Comparison of ENCODE assay signal across 21 cellular contexts in the genomic region with DNA sequence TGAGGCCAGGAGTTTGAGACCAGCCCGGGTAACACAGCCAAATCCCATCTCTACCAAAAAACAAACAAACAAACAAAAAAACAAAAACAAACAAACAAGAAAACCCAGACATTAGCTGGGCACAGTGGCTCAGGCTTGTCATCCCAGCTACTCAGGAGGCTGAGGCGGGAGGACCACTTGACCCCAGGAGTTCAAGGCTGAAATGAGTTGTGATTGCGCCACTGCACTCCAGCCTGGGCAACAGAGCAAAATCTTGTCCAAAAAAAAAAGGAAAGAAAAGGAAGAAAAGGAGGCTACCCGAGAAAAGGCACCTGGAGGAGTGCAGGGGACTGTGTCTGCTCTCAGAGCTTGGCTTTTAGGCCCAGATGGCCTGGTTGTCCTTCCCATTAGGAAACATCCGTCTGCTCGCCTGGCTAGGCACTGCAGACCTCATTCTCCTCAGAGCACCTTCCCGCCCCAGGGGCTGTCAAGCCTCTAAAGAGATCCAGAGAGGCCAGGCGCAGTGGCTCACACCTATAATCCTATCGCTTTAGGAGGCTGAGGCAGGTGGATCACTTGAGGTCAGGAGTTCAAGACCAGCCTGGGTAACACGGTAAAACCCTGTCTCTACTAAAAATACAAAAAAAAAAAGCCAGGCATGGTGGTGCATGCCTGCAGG.
"Had no signal": no experiment of that assay in that cellular context is flagged by ENCODE, and none has a peak within 500 bp of the region (broad histone marks: within the 10 kb centered on the region; RNA-seq: fewer than 3 reads in every experiment).

No MANE protein-coding gene starts in this region.

- H3K9me3 ChIP-seq: esophagus muscularis mucosa, gastroesophageal sphincter, heart right ventricle, neutrophil had no signal

- H3K79me2 ChIP-seq: parathyroid adenoma had no signal

- H3K36me3 Mint-ChIP-seq: activated naive CD4-positive, alpha-beta T cell treated with anti-CD3 and anti-CD28 coated beads, Interleukin-2, amount 10 ng/mL, durations not matched to agents 7 days and 5 days; natural killer cell treated with Interleukin-12 subunit alpha and Interleukin-12 subunit beta and Interleukin-15 and Interleukin-18, amount 100 ng/mL, for 72 hours had no signal

- H3K9ac ChIP-seq: parathyroid adenoma had no signal

- H3K4me3 ChIP-seq: esophagus muscularis mucosa, gastroesophageal sphincter, heart right ventricle had no signal

- H3K36me3 ChIP-seq: esophagus muscularis mucosa, gastroesophageal sphincter, heart right ventricle, neutrophil had no signal

- H3K4me3 Mint-ChIP-seq: activated naive CD4-positive, alpha-beta T cell treated with anti-CD3 and anti-CD28 coated beads, Interleukin-2, amount 10 ng/mL, durations not matched to agents 7 days and 5 days; activated naive CD8-positive, alpha-beta T cell treated with anti-CD3 and anti-CD28 coated beads, Interleukin-2, amount 50 U/mL, for 24 hours; dendritic cell treated with granulocyte-macrophage colony-stimulating factor and Interleukin-4, amounts not matched to agents 40 ng/mL and 50 ng/mL, for 4 days; natural killer cell treated with Interleukin-12 subunit alpha and Interleukin-12 subunit beta and Interleukin-15 and Interleukin-18, amount 100 ng/mL, for 72 hours had no signal

- ATAC-seq: activated CD4-positive, CD25-positive, alpha-beta regulatory T cell treated with anti-CD3 and anti-CD28 coated beads, Interleukin-2, amount 50 U/mL, for 24 hours; activated naive CD8-positive, alpha-beta T cell treated with anti-CD3 and anti-CD28 coated beads, Interleukin-2, amount 50 U/mL, for 24 hours; gastroesophageal sphincter; heart right ventricle; left cardiac atrium; natural killer cell treated with Interleukin-12 subunit alpha and Interleukin-12 subunit beta and Interleukin-15 and Interleukin-18, amount 100 ng/mL, for 72 hours had no signal

- H3K9me3 Mint-ChIP-seq: activated naive CD4-positive, alpha-beta T cell treated with anti-CD3 and anti-CD28 coated beads, Interleukin-2, amount 10 ng/mL, durations not matched to agents 7 days and 5 days; activated naive CD8-positive, alpha-beta T cell treated with anti-CD3 and anti-CD28 coated beads, Interleukin-2, amount 50 U/mL, for 24 hours; dendritic cell treated with granulocyte-macrophage colony-stimulating factor and Interleukin-4, amounts not matched to agents 40 ng/mL and 50 ng/mL, for 4 days; natural killer cell treated with Interleukin-12 subunit alpha and Interleukin-12 subunit beta and Interleukin-15 and Interleukin-18, amount 100 ng/mL, for 72 hours had no signal

- H3K27me3 ChIP-seq: esophagus muscularis mucosa, gastroesophageal sphincter, heart right ventricle, neutrophil had no signal

- H3K27me3 Mint-ChIP-seq: activated naive CD8-positive, alpha-beta T cell treated with anti-CD3 and anti-CD28 coated beads, Interleukin-2, amount 50 U/mL, for 24 hours; natural killer cell treated with Interleukin-12 subunit alpha and Interleukin-12 subunit beta and Interleukin-15 and Interleukin-18, amount 100 ng/mL, for 72 hours had no signal

- H3K4me1 ChIP-seq: esophagus muscularis mucosa, gastroesophageal sphincter, heart right ventricle, parathyroid adenoma had no signal

- H3K27ac ChIP-seq: esophagus muscularis mucosa, gastroesophageal sphincter, heart right ventricle, neutrophil, parathyroid adenoma had no signal

- H3K4me1 Mint-ChIP-seq: activated naive CD4-positive, alpha-beta T cell treated with anti-CD3 and anti-CD28 coated beads, Interleukin-2, amount 10 ng/mL, durations not matched to agents 7 days and 5 days; activated naive CD8-positive, alpha-beta T cell treated with anti-CD3 and anti-CD28 coated beads, Interleukin-2, amount 50 U/mL, for 24 hours had no signal

- DNase-seq: activated CD4-positive, alpha-beta T cell treated with anti-CD3 and anti-CD28 coated beads, Interleukin-2, amount 50 U/mL, for 1 hour; activated CD8-positive, alpha-beta memory T cell treated with anti-CD3 and anti-CD28 coated beads for 24 hours; activated CD8-positive, alpha-beta memory T cell treated with anti-CD3 and anti-CD28 coated beads, Interleukin-2, amount 50 U/mL, for 48 hours; activated effector memory CD4-positive, alpha-beta T cell treated with Interleukin-2 at 50 U/mL for 16 hours; activated naive CD4-positive, alpha-beta T cell treated with anti-CD3 and anti-CD28 coated beads, Interleukin-2, amount 10 ng/mL, durations not matched to agents 7 days and 5 days; activated naive CD8-positive, alpha-beta T cell treated with anti-CD3 and anti-CD28 coated beads, Interleukin-2, amount 50 U/mL, for 24 hours; activated T-cell treated with anti-CD3 and anti-CD28 coated beads, Interleukin-2, amount 50 U/mL, for 48 hours; effector CD8-positive, alpha-beta T cell; heart right ventricle; left cardiac atrium; stimulated activated CD4-positive, alpha-beta T cell treated with anti-CD3 and anti-CD28 coated beads, Interleukin-12 subunit alpha, Interleukin-12 subunit beta, amount 100 ng/mL, for 4 hours; stimulated activated CD4-positive, alpha-beta T cell treated with anti-CD3 and anti-CD28 coated beads, Interleukin-1b, Interleukin-23, amount 100 ng/mL, for 48 hours; stimulated activated CD8-positive, alpha-beta memory T cell treated with anti-CD3 and anti-CD28 coated beads, Interleukin-4, amount 100 ng/mL, for 48 hours; stimulated activated naive CD4-positive, alpha-beta T cell had no signal

- H2AFZ ChIP-seq: parathyroid adenoma had no signal

- H3K27ac Mint-ChIP-seq: activated naive CD4-positive, alpha-beta T cell treated with anti-CD3 and anti-CD28 coated beads, Interleukin-2, amount 10 ng/mL, durations not matched to agents 7 days and 5 days; activated naive CD8-positive, alpha-beta T cell treated with anti-CD3 and anti-CD28 coated beads, Interleukin-2, amount 50 U/mL, for 24 hours; dendritic cell treated with granulocyte-macrophage colony-stimulating factor and Interleukin-4, amounts not matched to agents 40 ng/mL and 50 ng/mL, for 4 days; natural killer cell treated with Interleukin-12 subunit alpha and Interleukin-12 subunit beta and Interleukin-15 and Interleukin-18, amount 100 ng/mL, for 72 hours had no signal
